In the genomic region with DNA sequence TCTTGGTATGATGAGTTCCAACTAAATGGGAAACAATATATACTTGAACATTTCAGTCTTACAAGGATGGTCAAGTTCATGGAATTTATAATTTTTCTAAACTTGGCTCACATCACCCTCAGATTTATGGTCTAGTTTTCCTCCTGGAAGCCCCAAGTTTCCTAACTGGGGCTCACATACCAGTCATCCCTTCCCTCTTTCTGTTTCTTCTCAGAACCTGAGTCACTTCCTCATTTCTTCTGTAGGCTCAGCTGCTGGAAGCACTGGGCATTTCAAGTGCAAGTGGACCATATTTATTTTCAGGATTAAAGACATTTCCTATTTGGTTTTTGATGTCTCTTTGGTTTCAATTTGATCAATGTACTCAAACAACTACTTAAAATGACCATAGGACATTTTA, we compare ENCODE assay signal across 1 cellular context.
TF ChIP-seq lines count a peak whose summit lies in the region.

No MANE protein-coding gene starts in this region.

TF ChIP-seq in K562, 482 proteins besides CTCF, POLR2A, EP300 and RAD21:
- peak; percentile 86 for TF ChIP-seq SPI1 (IDR thresholded peaks at IDR 0.05; ENCODE audit: borderline replicate concordance, low read depth, low read length)
- TF ChIP-seq MCM3 (IDR thresholded peaks at IDR 0.05), result no peak
TF ChIP-seq in K562: peak in this region for 1.
